ENCODE assay signal across 1 cellular context in genomic region chr7:158603773-158604755, GRCh38.
TF ChIP-seq lines count a peak whose summit lies in the region.

No MANE protein-coding gene starts in this region.

TF ChIP-seq in WTC11, 78 proteins besides CTCF, POLR2A, EP300 and RAD21 (continued from another document):
- TF ChIP-seq, protein P1, sequence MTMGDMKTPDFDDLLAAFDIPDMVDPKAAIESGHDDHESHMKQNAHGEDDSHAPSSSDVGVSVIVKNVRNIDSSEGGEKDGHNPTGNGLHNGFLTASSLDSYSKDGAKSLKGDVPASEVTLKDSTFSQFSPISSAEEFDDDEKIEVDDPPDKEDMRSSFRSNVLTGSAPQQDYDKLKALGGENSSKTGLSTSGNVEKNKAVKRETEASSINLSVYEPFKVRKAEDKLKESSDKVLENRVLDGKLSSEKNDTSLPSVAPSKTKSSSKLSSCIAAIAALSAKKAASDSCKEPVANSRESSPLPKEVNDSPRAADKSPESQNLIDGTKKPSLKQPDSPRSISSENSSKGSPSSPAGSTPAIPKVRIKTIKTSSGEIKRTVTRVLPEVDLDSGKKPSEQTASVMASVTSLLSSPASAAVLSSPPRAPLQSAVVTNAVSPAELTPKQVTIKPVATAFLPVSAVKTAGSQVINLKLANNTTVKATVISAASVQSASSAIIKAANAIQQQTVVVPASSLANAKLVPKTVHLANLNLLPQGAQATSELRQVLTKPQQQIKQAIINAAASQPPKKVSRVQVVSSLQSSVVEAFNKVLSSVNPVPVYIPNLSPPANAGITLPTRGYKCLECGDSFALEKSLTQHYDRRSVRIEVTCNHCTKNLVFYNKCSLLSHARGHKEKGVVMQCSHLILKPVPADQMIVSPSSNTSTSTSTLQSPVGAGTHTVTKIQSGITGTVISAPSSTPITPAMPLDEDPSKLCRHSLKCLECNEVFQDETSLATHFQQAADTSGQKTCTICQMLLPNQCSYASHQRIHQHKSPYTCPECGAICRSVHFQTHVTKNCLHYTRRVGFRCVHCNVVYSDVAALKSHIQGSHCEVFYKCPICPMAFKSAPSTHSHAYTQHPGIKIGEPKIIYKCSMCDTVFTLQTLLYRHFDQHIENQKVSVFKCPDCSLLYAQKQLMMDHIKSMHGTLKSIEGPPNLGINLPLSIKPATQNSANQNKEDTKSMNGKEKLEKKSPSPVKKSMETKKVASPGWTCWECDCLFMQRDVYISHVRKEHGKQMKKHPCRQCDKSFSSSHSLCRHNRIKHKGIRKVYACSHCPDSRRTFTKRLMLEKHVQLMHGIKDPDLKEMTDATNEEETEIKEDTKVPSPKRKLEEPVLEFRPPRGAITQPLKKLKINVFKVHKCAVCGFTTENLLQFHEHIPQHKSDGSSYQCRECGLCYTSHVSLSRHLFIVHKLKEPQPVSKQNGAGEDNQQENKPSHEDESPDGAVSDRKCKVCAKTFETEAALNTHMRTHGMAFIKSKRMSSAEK (CRISPR knock-in tag; IDR thresholded peaks at IDR 0.05; ENCODE audit: borderline replicate concordance) = no peak
- TF ChIP-seq ZNF138 (CRISPR knock-in tag; conservative IDR thresholded peaks at IDR 0.05) (no peak), SP1 (CRISPR knock-in tag; conservative IDR thresholded peaks at IDR 0.05) (no peak), NFYB (CRISPR knock-in tag; conservative IDR thresholded peaks at IDR 0.05; ENCODE audit: low read depth) (no peak), STAT6 (CRISPR knock-in tag; conservative IDR thresholded peaks at IDR 0.05; ENCODE audit: low read depth) (no peak)
- TF ChIP-seq, protein P2, sequence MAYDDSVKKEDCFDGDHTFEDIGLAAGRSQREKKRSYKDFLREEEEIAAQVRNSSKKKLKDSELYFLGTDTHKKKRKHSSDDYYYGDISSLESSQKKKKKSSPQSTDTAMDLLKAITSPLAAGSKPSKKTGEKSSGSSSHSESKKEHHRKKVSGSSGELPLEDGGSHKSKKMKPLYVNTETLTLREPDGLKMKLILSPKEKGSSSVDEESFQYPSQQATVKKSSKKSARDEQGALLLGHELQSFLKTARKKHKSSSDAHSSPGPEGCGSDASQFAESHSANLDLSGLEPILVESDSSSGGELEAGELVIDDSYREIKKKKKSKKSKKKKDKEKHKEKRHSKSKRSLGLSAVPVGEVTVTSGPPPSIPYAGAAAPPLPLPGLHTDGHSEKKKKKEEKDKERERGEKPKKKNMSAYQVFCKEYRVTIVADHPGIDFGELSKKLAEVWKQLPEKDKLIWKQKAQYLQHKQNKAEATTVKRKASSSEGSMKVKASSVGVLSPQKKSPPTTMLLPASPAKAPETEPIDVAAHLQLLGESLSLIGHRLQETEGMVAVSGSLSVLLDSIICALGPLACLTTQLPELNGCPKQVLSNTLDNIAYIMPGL (CRISPR knock-in tag; IDR thresholded peaks at IDR 0.05) = no peak
- TF ChIP-seq, protein P3, sequence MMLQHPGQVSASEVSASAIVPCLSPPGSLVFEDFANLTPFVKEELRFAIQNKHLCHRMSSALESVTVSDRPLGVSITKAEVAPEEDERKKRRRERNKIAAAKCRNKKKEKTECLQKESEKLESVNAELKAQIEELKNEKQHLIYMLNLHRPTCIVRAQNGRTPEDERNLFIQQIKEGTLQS (CRISPR knock-in tag; conservative IDR thresholded peaks at IDR 0.05) = no peak
